Comparison of ENCODE assay signal across 12 cellular contexts in genomic region chr7:26188291-26188999, GRCh38. TPM values are rescaled to one million over a fixed set of nuclear protein-coding genes. Genes with fewer than 3 reads are reported as not detected.
DNase-seq lines count a peak whose midpoint lies in the region; ATAC-seq lines count a peak whose summit lies in the region.
"Had no signal": no experiment of that assay in that cellular context is flagged by ENCODE, and none has a peak within 500 bp of the region (broad histone marks: within the 10 kb centered on the region; RNA-seq: fewer than 3 reads in every experiment).

No MANE protein-coding gene starts in this region.

- WGBS in aorta, 2 donors = 87% methylated on average over 8 of the region's 8 CpGs

- H3K27ac Mint-ChIP-seq in activated CD4-positive, alpha-beta memory T cell treated with anti-CD3 and anti-CD28 coated beads, Interleukin-2, amount 10 ng/mL, durations not matched to agents 7 days and 5 days = peak overlapping the region; percentile 63
- peak overlapping the region; percentile 80 to 86 for H3K27ac Mint-ChIP-seq in natural killer cell treated with Interleukin-12 subunit alpha and Interleukin-12 subunit beta and Interleukin-15 and Interleukin-18, amount 100 ng/mL, for 72 hours

- no peaks in the 10 kb centered on the region for H3K27me3 ChIP-seq in aorta (ENCODE audit: control insufficient read depth in 1 of 2, insufficient read depth in 2 of 2, low read length in 1 of 2)
- H3K27me3 ChIP-seq: esophagus squamous epithelium, Peyer's patch, testis had no signal

- peaks cover 0 to 6% of the 10 kb centered on the region in 2 donors for H3K4me1 ChIP-seq in aorta (ENCODE audit: control insufficient read depth in 1 of 2, insufficient read depth in 2 of 2, low read length in 2 of 2)

- H3K36me3 Mint-ChIP-seq in activated CD4-positive, alpha-beta memory T cell treated with anti-CD3 and anti-CD28 coated beads, Interleukin-2, amount 10 ng/mL, durations not matched to agents 7 days and 5 days (ENCODE audit: low read depth) = peaks cover 93% of the 10 kb centered on the region
- H3K36me3 Mint-ChIP-seq in natural killer cell treated with Interleukin-12 subunit alpha and Interleukin-12 subunit beta and Interleukin-15 and Interleukin-18, amount 100 ng/mL, for 72 hours = peaks cover 62% of the 10 kb centered on the region

- H3K4me3 Mint-ChIP-seq in activated CD4-positive, alpha-beta memory T cell treated with anti-CD3 and anti-CD28 coated beads, Interleukin-2, amount 10 ng/mL, durations not matched to agents 7 days and 5 days = no peak overlapping the region
- H3K4me3 Mint-ChIP-seq in natural killer cell treated with Interleukin-12 subunit alpha and Interleukin-12 subunit beta and Interleukin-15 and Interleukin-18, amount 100 ng/mL, for 72 hours = no peak overlapping the region

- POLR2A ChIA-PET in activated CD4-positive, alpha-beta memory T cell treated with anti-CD3 and anti-CD28 coated beads, Interleukin-2, amount 10 ng/mL, durations not matched to agents 7 days and 5 days (lab: Charles Lee) = interaction anchor here (0.6 to 5.9 kb wide), 22 partner anchors 9 to 322 kb away, joined by 3 to 217 read pairs (median 6); partner anchors contain the start of genes CBX3, HNRNPA2B1 and NFE2L3

- peak in 1 of 2 donors; percentile 28 for ATAC-seq in natural killer cell treated with Interleukin-12 subunit alpha and Interleukin-12 subunit beta and Interleukin-15 and Interleukin-18, amount 100 ng/mL, for 72 hours
- ATAC-seq in aorta (ENCODE audit: low FRiP score) = no peak
- no peak for ATAC-seq in HG02840 (IDR thresholded peaks at IDR 0.05; ENCODE audit: low FRiP score, unreplicated experiment)

- H3K27me3 Mint-ChIP-seq in activated CD4-positive, alpha-beta memory T cell treated with anti-CD3 and anti-CD28 coated beads, Interleukin-2, amount 10 ng/mL, durations not matched to agents 7 days and 5 days = no peaks in the 10 kb centered on the region
- H3K27me3 Mint-ChIP-seq in natural killer cell treated with Interleukin-12 subunit alpha and Interleukin-12 subunit beta and Interleukin-15 and Interleukin-18, amount 100 ng/mL, for 72 hours = no peaks in the 10 kb centered on the region

- no peaks in the 10 kb centered on the region for H3K9me3 ChIP-seq in aorta (ENCODE audit: control insufficient read depth, low read length)
- H3K9me3 ChIP-seq: esophagus squamous epithelium, Peyer's patch, testis had no signal

- CTCF ChIA-PET in activated CD4-positive, alpha-beta memory T cell treated with anti-CD3 and anti-CD28 coated beads, Interleukin-2, amount 10 ng/mL, durations not matched to agents 7 days and 5 days (lab: Charles Lee) = interaction anchor here (0.7 to 3.3 kb wide), 7 partner anchors 10 to 295 kb away, joined by 3 to 16 read pairs (median 4); no protein-coding TSS in a partner anchor

- DNase-seq in NCI-H345 (lab: John Stamatoyannopoulos, UW) (peak; percentile 23), NCI-H345 treated with DMSO at 0.1 percent for 48 hours (lab: John Stamatoyannopoulos, UW; ENCODE audit: unreplicated experiment) (no peak), HT-29 (ENCODE audit: low spot score) (peak; percentile 53), aorta (no peak), GOT3 (lab: John Stamatoyannopoulos, UW) (no peak)
- DNase-seq in activated CD4-positive, alpha-beta memory T cell treated with anti-CD3 and anti-CD28 coated beads, Interleukin-2, amount 10 ng/mL, durations not matched to agents 7 days and 5 days = no peak
- no peak for DNase-seq in natural killer cell treated with Interleukin-12 subunit alpha and Interleukin-12 subunit beta and Interleukin-15 and Interleukin-18, amount 100 ng/mL, for 72 hours (ENCODE audit: low spot score)
- DNase-seq: esophagus squamous epithelium, GM23248, Peyer's patch, testis had no signal

- H3K4me1 Mint-ChIP-seq in activated CD4-positive, alpha-beta memory T cell treated with anti-CD3 and anti-CD28 coated beads, Interleukin-2, amount 10 ng/mL, durations not matched to agents 7 days and 5 days = peaks cover 86% of the 10 kb centered on the region
- peaks cover 79 to 85% of the 10 kb centered on the region in 2 donors for H3K4me1 Mint-ChIP-seq in natural killer cell treated with Interleukin-12 subunit alpha and Interleukin-12 subunit beta and Interleukin-15 and Interleukin-18, amount 100 ng/mL, for 72 hours (ENCODE audit: low read depth in 2 of 2)

- no peaks in the 10 kb centered on the region for H3K9me3 Mint-ChIP-seq in activated CD4-positive, alpha-beta memory T cell treated with anti-CD3 and anti-CD28 coated beads, Interleukin-2, amount 10 ng/mL, durations not matched to agents 7 days and 5 days
- H3K9me3 Mint-ChIP-seq in natural killer cell treated with Interleukin-12 subunit alpha and Interleukin-12 subunit beta and Interleukin-15 and Interleukin-18, amount 100 ng/mL, for 72 hours = peaks cover 3% of the 10 kb centered on the region

- intact Hi-C loops in aorta (cut with DNase I) = no loop called here

- peaks cover 7 to 9% of the 10 kb centered on the region in 2 donors for H3K36me3 ChIP-seq in aorta (ENCODE audit: control insufficient read depth in 1 of 2, insufficient read depth in 2 of 2, low read length in 1 of 2)

- H3K4me3 ChIP-seq in aorta (ENCODE audit: low read length in 2 of 2) = no peak overlapping the region
- H3K4me3 ChIP-seq: esophagus squamous epithelium, GM23248, Peyer's patch, testis had no signal

- no peak overlapping the region for H3K27ac ChIP-seq in aorta (ENCODE audit: low read depth in 1 of 2, low read length in 2 of 2)
- H3K27ac ChIP-seq: esophagus squamous epithelium, GM23248, Peyer's patch, testis had no signal

RNA-seq across cellular contexts. Expression of gene HNRNPA2B1, which starts 12.1 kb away (rescaled TPM):
- total RNA-seq in HT-29 (2014; rRNA removed; shearing (Covaris generic)) = 237 and 272 TPM in 2 replicates
- total RNA-seq in activated CD4-positive, alpha-beta memory T cell treated with anti-CD3 and anti-CD28 coated beads, Interleukin-2, amount 10 ng/mL, durations not matched to agents 7 days and 5 days = 100 to 1,000 TPM; 696 to 705 TPM
- 1,000 to 10,000 TPM in 1 of 2 donors, 100 to 1,000 TPM in 1; 824 to 1,096 TPM for total RNA-seq in natural killer cell treated with Interleukin-12 subunit alpha and Interleukin-12 subunit beta and Interleukin-15 and Interleukin-18, amount 100 ng/mL, for 72 hours
- 100 to 1,000 TPM; 332 to 354 TPM for total RNA-seq in aorta
- polyA plus RNA-seq in aorta = 100 to 1,000 TPM; 345 to 392 TPM

RNA-seq across cellular contexts. Expression of gene CBX3, which starts 13.1 kb away (rescaled TPM):
- total RNA-seq in HT-29 (2014; rRNA removed; shearing (Covaris generic)) = 154 and 163 TPM in 2 replicates
- total RNA-seq in activated CD4-positive, alpha-beta memory T cell treated with anti-CD3 and anti-CD28 coated beads, Interleukin-2, amount 10 ng/mL, durations not matched to agents 7 days and 5 days = 100 to 1,000 TPM; 214 to 215 TPM
- 100 to 1,000 TPM; 184 to 218 TPM for total RNA-seq in natural killer cell treated with Interleukin-12 subunit alpha and Interleukin-12 subunit beta and Interleukin-15 and Interleukin-18, amount 100 ng/mL, for 72 hours
- 10 to 100 TPM; 74.8 to 86.6 TPM for total RNA-seq in aorta
- 100 to 1,000 TPM in 1 of 2 donors, 10 to 100 TPM in 1; 83.0 to 143 TPM for polyA plus RNA-seq in aorta

RNA-seq across cellular contexts. Expression of gene NFE2L3, which starts 36.4 kb away (rescaled TPM):
- total RNA-seq in HT-29 (2014; rRNA removed; shearing (Covaris generic)) = 43.7 and 45.3 TPM in 2 replicates
- 10 to 100 TPM; 21.5 to 24.0 TPM for total RNA-seq in activated CD4-positive, alpha-beta memory T cell treated with anti-CD3 and anti-CD28 coated beads, Interleukin-2, amount 10 ng/mL, durations not matched to agents 7 days and 5 days
- total RNA-seq in natural killer cell treated with Interleukin-12 subunit alpha and Interleukin-12 subunit beta and Interleukin-15 and Interleukin-18, amount 100 ng/mL, for 72 hours = 10 to 100 TPM; 21.3 to 29.1 TPM
- 1 to 10 TPM; 1.8 to 3.1 TPM for total RNA-seq in aorta
- polyA plus RNA-seq in aorta = 1 to 10 TPM in 1 of 2 donors, under 1 TPM in 1; 0.38 to 1.1 TPM

Comparison
In these comparisons a context has a peak if more than half of its experiments do, and no peak if none do; other contexts are left out.
1. DNase-seq: peak in NCI-H345 (single experiment) and HT-29 (single experiment); none in NCI-H345 treated with DMSO at 0.1 percent for 48 hours (single experiment), activated CD4-positive, alpha-beta memory T cell treated with anti-CD3 and anti-CD28 coated beads, Interleukin-2, amount 10 ng/mL, durations not matched to agents 7 days and 5 days (single experiment), natural killer cell treated with Interleukin-12 subunit alpha and Interleukin-12 subunit beta and Interleukin-15 and Interleukin-18, amount 100 ng/mL, for 72 hours (single experiment), aorta (0 of 2) and GOT3 (single experiment).
2. RNA of gene NFE2L3, which starts 36.4 kb away (total RNA-seq): 43.7 to 45.3 TPM in HT-29, 21.3 to 29.1 TPM in natural killer cell treated with Interleukin-12 subunit alpha and Interleukin-12 subunit beta and Interleukin-15 and Interleukin-18, amount 100 ng/mL, for 72 hours and 21.5 to 24.0 TPM in activated CD4-positive, alpha-beta memory T cell treated with anti-CD3 and anti-CD28 coated beads, Interleukin-2, amount 10 ng/mL, durations not matched to agents 7 days and 5 days; 1.8 to 3.1 TPM in aorta; every median in the first group is over 4 times any median in the second.